In the genomic region with DNA sequence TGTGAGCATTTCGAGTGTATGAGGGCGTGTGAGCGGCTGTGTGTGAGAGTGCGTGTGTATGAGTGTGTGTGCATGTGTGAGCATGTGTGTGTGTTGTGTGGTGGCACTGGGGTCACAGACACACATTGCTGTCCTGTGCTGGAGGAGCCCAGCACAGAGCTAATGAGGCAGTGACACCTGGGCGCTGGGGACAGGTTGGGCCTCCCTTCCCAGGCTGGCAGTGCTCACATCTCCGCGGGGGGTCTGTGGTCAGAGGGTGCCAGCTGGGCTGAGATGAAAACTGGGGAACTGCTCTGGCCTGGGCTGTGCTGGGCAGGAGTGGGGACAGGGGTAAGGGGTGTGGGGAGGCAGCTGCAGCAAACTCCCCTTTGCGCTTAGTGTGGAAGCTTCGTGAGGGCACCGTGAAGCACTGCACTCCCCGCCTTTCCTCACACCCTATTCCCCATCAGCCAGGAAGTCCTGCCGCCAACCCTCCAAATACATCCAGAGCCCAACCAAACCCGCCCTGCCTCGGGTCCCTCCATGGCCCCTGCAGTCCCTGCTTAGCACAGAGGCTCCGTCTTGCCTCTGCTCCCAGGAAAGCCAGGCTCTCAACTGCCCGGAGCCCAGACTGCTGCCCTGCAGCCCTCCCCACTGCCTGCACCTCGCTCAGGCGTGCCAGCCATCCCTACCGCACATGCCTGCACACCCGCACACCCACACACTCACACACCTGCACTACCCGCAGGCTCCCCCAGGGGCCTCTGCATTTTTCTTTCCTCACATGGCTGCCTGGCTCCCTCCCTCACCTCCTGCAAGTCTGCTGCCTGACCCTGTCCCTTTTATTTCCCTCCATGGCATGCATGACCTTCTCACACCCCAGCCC, we compare ENCODE assay signal across 11 cellular contexts.
A peak's percentile ranks its signal among the peaks of the same experiment; 100 is the strongest.
DNase-seq lines count a peak whose midpoint lies in the region; ATAC-seq and TF ChIP-seq lines count a peak whose summit lies in the region.
"Had no signal": no experiment of that assay in that cellular context is flagged by ENCODE, and none has a peak within 500 bp of the region (broad histone marks: within the 10 kb centered on the region; RNA-seq: fewer than 3 reads in every experiment).

No MANE protein-coding gene starts in this region.

- intact Hi-C loops in left colon (cut with DNase I, micrococcal nuclease) = loop anchor here in 1 of 2 donors (5.0 kb wide), 2 partner anchors 52 to 622 kb away; no protein-coding TSS in a partner anchor

- no peak overlapping the region for H3K27ac ChIP-seq in WERI-Rb-1
- H3K27ac ChIP-seq: uterus had no signal

- peak; percentile 8; the same call in 1 of the 2 replicates for TF ChIP-seq CTCF in BJ (IDR thresholded peaks at IDR 0.05; ENCODE audit: insufficient read depth, low read depth, low read length)
- peak; percentile 59 for TF ChIP-seq CTCF in GM12873 (IDR thresholded peaks at IDR 0.05; ENCODE audit: insufficient read depth, low read depth, low read length, missing control alignments)
- peak; percentile 67 for TF ChIP-seq CTCF in WERI-Rb-1 (IDR thresholded peaks at IDR 0.05; ENCODE audit: low read depth, low read length)

- no peaks in the 10 kb centered on the region for H3K9me3 ChIP-seq in WERI-Rb-1 (ENCODE audit: severe bottlenecking)
- H3K9me3 ChIP-seq: uterus had no signal

- no peak overlapping the region for H3K4me3 ChIP-seq in BJ (ENCODE audit: low read depth, low read length)
- no peak overlapping the region for H3K4me3 ChIP-seq in WERI-Rb-1 (ENCODE audit: low read depth, low read length)
- H3K4me3 ChIP-seq: uterus had no signal

- ATAC-seq in left colon (no peak), HG03108 (IDR thresholded peaks at IDR 0.05; ENCODE audit: unreplicated experiment) (no peak)

- DNase-seq in BJ (ENCODE audit: low read depth) (no peak), WERI-Rb-1 (peak; percentile 64), kidney tubule cell (ENCODE audit: low spot score) (peak; percentile 14), left colon (no peak), NCI-H1105 (lab: John Stamatoyannopoulos, UW) (no peak)
- no peak for DNase-seq in stimulated activated CD4-positive, alpha-beta T cell treated with anti-CD3 and anti-CD28 coated beads, Interleukin-2, amount 100 ng/mL, for 48 hours
- DNase-seq: dermis blood vessel endothelial cell, NCI-H2171 treated with DMSO at 0.1 percent for 48 hours had no signal

- no peaks in the 10 kb centered on the region for H3K36me3 ChIP-seq in BJ (ENCODE audit: control insufficient read depth, insufficient read depth, low read length)
- H3K36me3 ChIP-seq in WERI-Rb-1 = no peaks in the 10 kb centered on the region
- H3K36me3 ChIP-seq: uterus had no signal

- H3K27me3 ChIP-seq in BJ (ENCODE audit: control insufficient read depth, insufficient read depth, low read length) (peaks cover 11% of the 10 kb centered on the region), WERI-Rb-1 (ENCODE audit: insufficient read depth, low read depth, severe bottlenecking) (no peaks in the 10 kb centered on the region)
- H3K27me3 ChIP-seq: uterus had no signal

- POLR2A ChIA-PET in BJ (lab: Charles Lee) = no interaction called here

- CTCF ChIA-PET in BJ (lab: Yijun Ruan, JAX) = interaction anchor here (1.3 kb wide), 1 partner anchor 49 kb away, joined by 5 read pairs; no protein-coding TSS in a partner anchor

Comparison
In these comparisons a context has a peak if more than half of its experiments do, and no peak if none do; other contexts are left out.
1. DNase-seq: peak in WERI-Rb-1 (single experiment) and kidney tubule cell (single experiment); none in BJ (single experiment), left colon (0 of 2), NCI-H1105 (single experiment) and stimulated activated CD4-positive, alpha-beta T cell treated with anti-CD3 and anti-CD28 coated beads, Interleukin-2, amount 100 ng/mL, for 48 hours (0 of 2).
2. CTCF ChIP-seq: peak in every context shown above with its lines; median percentile 67 in WERI-Rb-1; 59 in GM12873; 8 in BJ.